ENCODE assay signal across 34 cellular contexts in the genomic region with DNA sequence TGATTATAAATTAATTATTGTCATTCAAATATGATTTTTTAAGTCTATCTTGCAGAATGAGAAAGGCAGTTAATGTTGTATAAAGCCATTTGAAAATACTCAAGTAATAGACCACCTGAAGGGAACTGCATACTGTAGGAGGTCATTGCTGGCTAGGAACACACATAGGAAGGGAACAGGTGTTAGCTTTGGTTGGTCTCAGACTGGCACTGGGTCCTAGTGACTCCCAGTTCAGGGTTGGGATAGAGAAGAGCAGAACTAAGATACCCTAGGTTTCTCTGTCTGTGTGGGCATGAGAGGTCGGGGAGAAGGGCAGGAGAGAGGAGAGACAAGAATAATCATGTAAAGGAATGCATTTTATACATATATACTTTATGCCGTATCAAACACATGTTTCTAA.
"Had no signal": no experiment of that assay in that cellular context is flagged by ENCODE, and none has a peak within 500 bp of the region (broad histone marks: within the 10 kb centered on the region; RNA-seq: fewer than 3 reads in every experiment).

No MANE protein-coding gene starts in this region.

- H3K4me3 Mint-ChIP-seq: activated CD4-positive, alpha-beta memory T cell treated with anti-CD3 and anti-CD28 coated beads, Interleukin-2, amount 10 ng/mL, durations not matched to agents 7 days and 5 days; activated CD4-positive, alpha-beta T cell treated with anti-CD3 and anti-CD28 coated beads for 36 hours; activated CD4-positive, alpha-beta T cell treated with anti-CD3 and anti-CD28 coated beads, Interleukin-2, amount 10 ng/mL, durations not matched to agents 7 days and 5 days; activated naive CD4-positive, alpha-beta T cell treated with anti-CD3 and anti-CD28 coated beads for 36 hours; activated naive CD8-positive, alpha-beta T cell treated with anti-CD3 and anti-CD28 coated beads for 36 hours; activated T-cell treated with anti-CD3 and anti-CD28 coated beads, Interleukin-2, amount 50 U/mL, for 4 hours; activated T-cell treated with anti-CD3 and anti-CD28 coated beads, Interleukin-2, amount 50 U/mL, for 72 hours; activated T-helper 1 cell treated with anti-CD3 and anti-CD28 coated beads, Interleukin-12 subunit alpha, Interleukin-12 subunit beta, Interleukin-2, Interleukin-4 antibody, amounts not matched to agents 30 ng/mL and 10 ng/mL and 1 ng/mL, durations not matched to agents 14 hours and 24 hours and 36 hours; activated T-helper 17 cell treated with anti-CD3 and anti-CD28 coated beads, Interleukin-2, amount 50 U/mL, for 72 hours; T-helper 1 cell treated with Interleukin-12 subunit alpha and Interleukin-12 subunit beta and Interleukin-4 antibody, amounts not matched to agents 30 μg/mL and 1 μg/mL, for 36 hours; T-helper 2 cell treated with Interferon-gamma antibody and Interleukin-4, amounts not matched to agents 5 μg/mL and 100 μg/mL, for 36 hours had no signal

- H3K9me3 ChIP-seq: adrenal gland, body of pancreas, breast epithelium had no signal

- H3K27me3 ChIP-seq: adrenal gland, body of pancreas, brain microvascular endothelial cell, breast epithelium had no signal

- H3K4me3 ChIP-seq: adrenal gland, body of pancreas, breast epithelium had no signal

- DNase-seq: activated CD4-positive, alpha-beta memory T cell treated with anti-CD3 and anti-CD28 coated beads, Interleukin-2, amount 10 ng/mL, durations not matched to agents 7 days and 5 days; activated CD4-positive, alpha-beta T cell treated with anti-CD3 and anti-CD28 coated beads for 1 hour; activated CD4-positive, alpha-beta T cell treated with anti-CD3 and anti-CD28 coated beads for 36 hours; activated CD4-positive, alpha-beta T cell treated with anti-CD3 and anti-CD28 coated beads for 48 hours; activated CD4-positive, alpha-beta T cell treated with anti-CD3 and anti-CD28 coated beads, Interleukin-2, amount 10 ng/mL, durations not matched to agents 7 days and 5 days; activated CD4-positive, alpha-beta T cell treated with anti-CD3 and anti-CD28 coated beads, Interleukin-2, amount 50 U/mL, for 48 hours; activated CD4-positive, CD25-positive, alpha-beta regulatory T cell; activated CD8-positive, alpha-beta memory T cell treated with anti-CD3 and anti-CD28 coated beads, Interleukin-2, amount 50 U/mL, for 4 hours; activated effector memory CD4-positive, alpha-beta T cell treated with anti-CD3 and anti-CD28 coated beads, Interleukin-2, amount 50 U/mL, for 16 hours; activated gamma-delta T cell treated with Interleukin-2 at 50 U/mL for 16 hours; activated naive CD4-positive, alpha-beta T cell; activated naive CD4-positive, alpha-beta T cell treated with anti-CD3 and anti-CD28 coated beads for 36 hours; activated naive CD4-positive, alpha-beta T cell treated with anti-CD3 and anti-CD28 coated beads, Interleukin-2, amount 50 U/mL, for 16 hours; activated naive CD8-positive, alpha-beta T cell treated with anti-CD3 and anti-CD28 coated beads for 36 hours; activated T-cell treated with anti-CD3 and anti-CD28 coated beads for 4 hours; activated T-cell treated with anti-CD3 and anti-CD28 coated beads, Interleukin-2, amount 50 U/mL, for 1 hour; activated T-cell treated with anti-CD3 and anti-CD28 coated beads, Interleukin-2, amount 50 U/mL, for 4 hours; activated T-cell treated with anti-CD3 and anti-CD28 coated beads, Interleukin-2, amount 50 U/mL, for 72 hours; adrenal gland; amniotic stem cell; aorta; body of pancreas; brain microvascular endothelial cell; central memory CD4-positive, alpha-beta T cell; T-helper 2 cell; T-helper 9 cell had no signal

- H3K9me3 Mint-ChIP-seq: activated CD4-positive, alpha-beta T cell treated with anti-CD3 and anti-CD28 coated beads, Interleukin-2, amount 10 ng/mL, durations not matched to agents 7 days and 5 days; activated naive CD8-positive, alpha-beta T cell treated with anti-CD3 and anti-CD28 coated beads for 36 hours; activated T-helper 1 cell treated with anti-CD3 and anti-CD28 coated beads, Interleukin-12 subunit alpha, Interleukin-12 subunit beta, Interleukin-2, Interleukin-4 antibody, amounts not matched to agents 30 ng/mL and 10 ng/mL and 1 ng/mL, durations not matched to agents 14 hours and 24 hours and 36 hours; activated T-helper 17 cell treated with anti-CD3 and anti-CD28 coated beads, Interleukin-2, amount 50 U/mL, for 72 hours; T-helper 1 cell treated with Interleukin-12 subunit alpha and Interleukin-12 subunit beta and Interleukin-4 antibody, amounts not matched to agents 30 μg/mL and 1 μg/mL, for 36 hours; T-helper 2 cell treated with Interferon-gamma antibody and Interleukin-4, amounts not matched to agents 5 μg/mL and 100 μg/mL, for 36 hours had no signal

- FAIRE-seq: astrocyte had no signal

- H3K27ac ChIP-seq: adrenal gland, body of pancreas, brain microvascular endothelial cell, breast epithelium, VCaP had no signal

- H3K36me3 Mint-ChIP-seq: activated naive CD4-positive, alpha-beta T cell treated with anti-CD3 and anti-CD28 coated beads, Interleukin-2, amount 50 U/mL, for 72 hours; activated naive CD8-positive, alpha-beta T cell treated with anti-CD3 and anti-CD28 coated beads for 36 hours had no signal

- H3K27me3 Mint-ChIP-seq: activated CD4-positive, alpha-beta memory T cell treated with anti-CD3 and anti-CD28 coated beads, Interleukin-2, amount 10 ng/mL, durations not matched to agents 7 days and 5 days; activated CD4-positive, alpha-beta T cell treated with anti-CD3 and anti-CD28 coated beads for 36 hours; activated CD4-positive, alpha-beta T cell treated with anti-CD3 and anti-CD28 coated beads, Interleukin-2, amount 10 ng/mL, durations not matched to agents 7 days and 5 days; activated naive CD8-positive, alpha-beta T cell treated with anti-CD3 and anti-CD28 coated beads for 36 hours; activated T-helper 17 cell treated with anti-CD3 and anti-CD28 coated beads, Interleukin-2, amount 50 U/mL, for 72 hours had no signal

- H3K36me3 ChIP-seq: adrenal gland, brain microvascular endothelial cell, breast epithelium had no signal

- H3K4me1 Mint-ChIP-seq: activated CD4-positive, alpha-beta memory T cell treated with anti-CD3 and anti-CD28 coated beads, Interleukin-2, amount 10 ng/mL, durations not matched to agents 7 days and 5 days; activated CD4-positive, alpha-beta T cell treated with anti-CD3 and anti-CD28 coated beads for 36 hours; activated CD4-positive, alpha-beta T cell treated with anti-CD3 and anti-CD28 coated beads, Interleukin-2, amount 10 ng/mL, durations not matched to agents 7 days and 5 days; activated naive CD8-positive, alpha-beta T cell treated with anti-CD3 and anti-CD28 coated beads for 36 hours; activated T-helper 17 cell treated with anti-CD3 and anti-CD28 coated beads, Interleukin-2, amount 50 U/mL, for 72 hours had no signal

- H3K27ac Mint-ChIP-seq: activated CD4-positive, alpha-beta memory T cell treated with anti-CD3 and anti-CD28 coated beads, Interleukin-2, amount 10 ng/mL, durations not matched to agents 7 days and 5 days; activated CD4-positive, alpha-beta T cell treated with anti-CD3 and anti-CD28 coated beads for 36 hours; activated CD4-positive, alpha-beta T cell treated with anti-CD3 and anti-CD28 coated beads, Interleukin-2, amount 10 ng/mL, durations not matched to agents 7 days and 5 days; activated naive CD4-positive, alpha-beta T cell treated with anti-CD3 and anti-CD28 coated beads for 36 hours; activated naive CD4-positive, alpha-beta T cell treated with anti-CD3 and anti-CD28 coated beads, Interleukin-2, amount 50 U/mL, for 72 hours; activated naive CD8-positive, alpha-beta T cell treated with anti-CD3 and anti-CD28 coated beads for 36 hours; activated T-cell treated with anti-CD3 and anti-CD28 coated beads, Interleukin-2, amount 50 U/mL, for 72 hours; activated T-helper 1 cell treated with anti-CD3 and anti-CD28 coated beads, Interleukin-12 subunit alpha, Interleukin-12 subunit beta, Interleukin-2, Interleukin-4 antibody, amounts not matched to agents 30 ng/mL and 10 ng/mL and 1 ng/mL, durations not matched to agents 14 hours and 24 hours and 36 hours; activated T-helper 17 cell treated with anti-CD3 and anti-CD28 coated beads, Interleukin-2, amount 50 U/mL, for 72 hours; T-helper 1 cell treated with Interleukin-12 subunit alpha and Interleukin-12 subunit beta and Interleukin-4 antibody, amounts not matched to agents 30 μg/mL and 1 μg/mL, for 36 hours; T-helper 2 cell treated with Interferon-gamma antibody and Interleukin-4, amounts not matched to agents 5 μg/mL and 100 μg/mL, for 36 hours had no signal

- H3K4me1 ChIP-seq: adrenal gland, body of pancreas, breast epithelium had no signal
